17 cellular contexts compared by ENCODE assay signal in the genomic region with DNA sequence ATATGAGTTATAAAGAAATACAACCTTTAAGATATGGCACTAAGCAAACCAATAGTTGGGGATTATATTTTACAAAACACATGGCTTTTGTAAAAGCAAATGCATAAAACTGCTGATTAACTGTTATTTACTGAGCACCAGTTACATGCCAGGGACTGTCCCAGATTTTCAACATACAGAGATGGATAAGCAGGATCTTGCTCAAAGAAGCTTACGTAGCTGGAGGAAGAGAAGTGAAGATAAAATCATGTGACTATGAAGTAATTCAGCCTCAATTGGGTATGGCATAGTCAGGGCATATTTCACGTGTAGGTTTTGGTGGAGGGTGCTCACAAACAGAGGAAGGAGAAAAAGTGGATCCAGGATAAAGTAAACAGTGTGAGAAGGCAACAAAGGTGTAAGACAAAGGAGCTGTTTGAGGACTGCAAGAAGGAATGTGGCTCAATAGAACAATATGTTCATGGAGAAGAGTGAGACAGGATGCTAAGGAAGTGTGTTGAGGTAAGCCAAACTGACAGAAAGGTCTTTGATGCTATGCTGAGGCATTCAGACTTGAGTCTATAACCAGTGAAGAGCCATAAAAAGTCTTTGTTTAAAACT.
DNase-seq lines count a peak whose midpoint lies in the region; ATAC-seq and TF ChIP-seq lines count a peak whose summit lies in the region.
"Had no signal": no experiment of that assay in that cellular context is flagged by ENCODE, and none has a peak within 500 bp of the region (broad histone marks: within the 10 kb centered on the region; RNA-seq: fewer than 3 reads in every experiment).

No MANE protein-coding gene starts in this region.

- no peaks in the 10 kb centered on the region for H3K27me3 Mint-ChIP-seq in endothelial cell (ENCODE audit: unreplicated experiment)

- no peak overlapping the region for H3K4me2 ChIP-seq in osteoblast (ENCODE audit: insufficient read depth, low read length)

- H3K4me3 ChIP-seq in muscle layer of duodenum (ENCODE audit: low read depth in 1 of 2, low read length in 2 of 2) (no peak overlapping the region), osteoblast (ENCODE audit: insufficient read depth, low read length) (no peak overlapping the region)

- H3K36me3 ChIP-seq in muscle layer of duodenum (ENCODE audit: control insufficient read depth in 1 of 2, insufficient read depth in 2 of 2, low read length in 2 of 2), result no peaks in the 10 kb centered on the region
- H3K36me3 ChIP-seq in osteoblast (ENCODE audit: insufficient read depth, low read length), result no peaks in the 10 kb centered on the region
- H3K36me3 ChIP-seq: BLaER1 treated with 17β-estradiol and CSF1 and Interleukin-3, amounts not matched to agents 10 nM and 100 nM had no signal

- DNase-seq in NCI-H1092 treated with DMSO at 0.1 percent for 48 hours (lab: John Stamatoyannopoulos, UW) (peak; percentile 66), NCI-H1092 (lab: John Stamatoyannopoulos, UW) (no peak), NCI-H146 treated with DMSO at 0.1 percent for 48 hours (lab: John Stamatoyannopoulos, UW; ENCODE audit: unreplicated experiment) (peak; percentile 32), endothelial cell (ENCODE audit: low spot score) (no peak), osteoblast (ENCODE audit: insufficient read length, low spot score, missing footprints) (no peak)
- no peak for DNase-seq in activated naive CD4-positive, alpha-beta T cell (lab: John Stamatoyannopoulos, UW)
- DNase-seq: 8988T, DMS153, H7, MM.1S, NCI-H1436 treated with DMSO at 0.1 percent for 48 hours, NCI-H510A treated with DMSO at 0.1 percent for 48 hours, SIG-M5 had no signal

- peaks cover 16% of the 10 kb centered on the region for H3K4me1 Mint-ChIP-seq in endothelial cell (ENCODE audit: unreplicated experiment)

- no peaks in the 10 kb centered on the region for H4K20me1 ChIP-seq in osteoblast (ENCODE audit: insufficient read depth, low read length)
- H4K20me1 ChIP-seq: BLaER1 treated with 17β-estradiol and CSF1 and Interleukin-3, amounts not matched to agents 10 nM and 100 nM had no signal

- H3K36me3 Mint-ChIP-seq in endothelial cell (ENCODE audit: low read depth, unreplicated experiment), result no peaks in the 10 kb centered on the region

- H2AFZ ChIP-seq in osteoblast (ENCODE audit: low read length), result no peak overlapping the region

- no peak overlapping the region for H3K4me3 Mint-ChIP-seq in endothelial cell (ENCODE audit: unreplicated experiment)

- no peaks in the 10 kb centered on the region for H3K79me2 ChIP-seq in osteoblast (ENCODE audit: insufficient read depth, low read length)

- H3K27me3 ChIP-seq in muscle layer of duodenum (ENCODE audit: low read depth, low read length), result no peaks in the 10 kb centered on the region
- no peaks in the 10 kb centered on the region for H3K27me3 ChIP-seq in osteoblast (ENCODE audit: insufficient read depth, low read length)
- H3K27me3 ChIP-seq: BLaER1 treated with 17β-estradiol and CSF1 and Interleukin-3, amounts not matched to agents 10 nM and 100 nM had no signal

- peaks cover 0 to 30% of the 10 kb centered on the region in 2 donors for H3K4me1 ChIP-seq in muscle layer of duodenum (ENCODE audit: control insufficient read depth in 1 of 2, insufficient read depth in 2 of 2, low read length in 2 of 2)
- peaks cover 19% of the 10 kb centered on the region for H3K4me1 ChIP-seq in osteoblast (ENCODE audit: insufficient read depth, low read length)

- TF ChIP-seq CTCF in endothelial cell (IDR thresholded peaks at IDR 0.05; ENCODE audit: unreplicated experiment), result no peak
- TF ChIP-seq CTCF in osteoblast (IDR thresholded peaks at IDR 0.05; ENCODE audit: extremely low read depth, low read depth, low read length), result no peak

- H3K9me3 Mint-ChIP-seq in endothelial cell (ENCODE audit: unreplicated experiment), result no peaks in the 10 kb centered on the region

- no peak for ATAC-seq in GM19328 (IDR thresholded peaks at IDR 0.05; ENCODE audit: unreplicated experiment)
- ATAC-seq: HepG2 had no signal

- no peaks in the 10 kb centered on the region for H3K9me3 ChIP-seq in muscle layer of duodenum (ENCODE audit: control insufficient read depth in 1 of 2, low read length in 2 of 2)
- no peaks in the 10 kb centered on the region for H3K9me3 ChIP-seq in osteoblast (ENCODE audit: low read depth, low read length)
- H3K9me3 ChIP-seq: BLaER1 treated with 17β-estradiol and CSF1 and Interleukin-3, amounts not matched to agents 10 nM and 100 nM had no signal

- peak overlapping the region; percentile 9 for H3K27ac ChIP-seq in muscle layer of duodenum (ENCODE audit: low read length)
- H3K27ac ChIP-seq in osteoblast (ENCODE audit: low read depth, low read length), result no peak overlapping the region

- peak overlapping the region; percentile 81 for H3K27ac Mint-ChIP-seq in endothelial cell (ENCODE audit: unreplicated experiment)

Comparison
In these comparisons a context has a peak if more than half of its experiments do, and no peak if none do; other contexts are left out.
1. DNase-seq: peak in NCI-H1092 treated with DMSO at 0.1 percent for 48 hours (single experiment) and NCI-H146 treated with DMSO at 0.1 percent for 48 hours (single experiment); none in NCI-H1092 (single experiment), endothelial cell (single experiment), osteoblast (single experiment) and activated naive CD4-positive, alpha-beta T cell (0 of 4).